ENCODE assay signal across 1 cellular context in the genomic region with DNA sequence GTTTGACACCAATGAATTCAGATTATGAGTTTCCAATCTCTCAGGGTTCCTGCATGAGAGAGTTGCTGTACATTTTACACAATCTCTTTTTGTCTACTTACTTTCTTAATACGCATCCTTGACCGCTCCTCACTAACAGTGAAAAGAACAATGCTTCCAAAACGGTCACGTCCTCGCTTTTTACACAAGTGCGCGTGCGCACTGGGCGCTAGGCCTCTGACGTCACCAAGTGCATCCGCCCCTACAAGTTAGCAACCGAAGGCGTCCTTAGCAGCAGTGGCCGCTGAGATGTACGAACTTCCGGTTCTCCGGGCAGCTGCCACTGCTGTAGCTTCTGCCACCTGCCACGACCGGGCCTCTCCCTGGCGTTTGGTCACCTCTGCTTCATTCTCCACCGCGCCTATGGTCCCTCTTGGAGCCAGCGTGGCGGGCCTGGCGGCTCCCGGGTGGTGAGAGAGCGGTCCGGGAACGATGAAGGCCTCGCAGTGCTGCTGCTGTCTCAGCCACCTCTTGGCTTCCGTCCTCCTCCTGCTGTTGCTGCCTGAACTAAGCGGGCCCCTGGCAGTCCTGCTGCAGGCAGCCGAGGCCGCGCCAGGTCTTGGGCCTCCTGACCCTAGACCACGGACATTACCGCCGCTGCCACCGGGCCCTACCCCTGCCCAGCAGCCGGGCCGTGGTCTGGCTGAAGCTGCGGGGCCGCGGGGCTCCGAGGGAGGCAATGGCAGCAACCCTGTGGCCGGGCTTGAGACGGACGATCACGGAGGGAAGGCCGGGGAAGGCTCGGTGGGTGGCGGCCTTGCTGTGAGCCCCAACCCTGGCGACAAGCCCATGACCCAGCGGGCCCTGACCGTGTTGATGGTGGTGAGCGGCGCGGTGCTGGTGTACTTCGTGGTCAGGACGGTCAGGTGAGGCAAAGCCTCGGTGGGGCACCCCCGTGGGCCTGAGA.
TF ChIP-seq lines count a peak whose summit lies in the region.

FAM174A (plus strand) TSS at position 315 of the 946 bp plus-strand sequence; CDS start at position 472, 157 bp downstream.

TF ChIP-seq in HepG2, 621 proteins besides CTCF, POLR2A, EP300 and RAD21 (continued from another document and continues in another):
- TF ChIP-seq, protein P1, sequence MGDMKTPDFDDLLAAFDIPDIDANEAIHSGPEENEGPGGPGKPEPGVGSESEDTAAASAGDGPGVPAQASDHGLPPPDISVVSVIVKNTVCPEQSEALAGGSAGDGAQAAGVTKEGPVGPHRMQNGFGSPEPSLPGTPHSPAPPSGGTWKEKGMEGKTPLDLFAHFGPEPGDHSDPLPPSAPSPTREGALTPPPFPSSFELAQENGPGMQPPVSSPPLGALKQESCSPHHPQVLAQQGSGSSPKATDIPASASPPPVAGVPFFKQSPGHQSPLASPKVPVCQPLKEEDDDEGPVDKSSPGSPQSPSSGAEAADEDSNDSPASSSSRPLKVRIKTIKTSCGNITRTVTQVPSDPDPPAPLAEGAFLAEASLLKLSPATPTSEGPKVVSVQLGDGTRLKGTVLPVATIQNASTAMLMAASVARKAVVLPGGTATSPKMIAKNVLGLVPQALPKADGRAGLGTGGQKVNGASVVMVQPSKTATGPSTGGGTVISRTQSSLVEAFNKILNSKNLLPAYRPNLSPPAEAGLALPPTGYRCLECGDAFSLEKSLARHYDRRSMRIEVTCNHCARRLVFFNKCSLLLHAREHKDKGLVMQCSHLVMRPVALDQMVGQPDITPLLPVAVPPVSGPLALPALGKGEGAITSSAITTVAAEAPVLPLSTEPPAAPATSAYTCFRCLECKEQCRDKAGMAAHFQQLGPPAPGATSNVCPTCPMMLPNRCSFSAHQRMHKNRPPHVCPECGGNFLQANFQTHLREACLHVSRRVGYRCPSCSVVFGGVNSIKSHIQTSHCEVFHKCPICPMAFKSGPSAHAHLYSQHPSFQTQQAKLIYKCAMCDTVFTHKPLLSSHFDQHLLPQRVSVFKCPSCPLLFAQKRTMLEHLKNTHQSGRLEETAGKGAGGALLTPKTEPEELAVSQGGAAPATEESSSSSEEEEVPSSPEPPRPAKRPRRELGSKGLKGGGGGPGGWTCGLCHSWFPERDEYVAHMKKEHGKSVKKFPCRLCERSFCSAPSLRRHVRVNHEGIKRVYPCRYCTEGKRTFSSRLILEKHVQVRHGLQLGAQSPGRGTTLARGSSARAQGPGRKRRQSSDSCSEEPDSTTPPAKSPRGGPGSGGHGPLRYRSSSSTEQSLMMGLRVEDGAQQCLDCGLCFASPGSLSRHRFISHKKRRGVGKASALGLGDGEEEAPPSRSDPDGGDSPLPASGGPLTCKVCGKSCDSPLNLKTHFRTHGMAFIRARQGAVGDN (CRISPR knock-in tag; IDR thresholded peaks at IDR 0.05): peak; percentile 97
- TF ChIP-seq RBM22 (optimal IDR thresholded peaks at IDR 0.05; ENCODE audit: low read length) (no peak), ZNF512B (CRISPR knock-in tag; IDR thresholded peaks at IDR 0.05; ENCODE audit: borderline replicate concordance) (0 out of 2 replicates have a peak, but pooled peaks have one; percentile 52), PCBP2 (optimal IDR thresholded peaks at IDR 0.05; ENCODE audit: low read depth, low read length, poor library complexity, severe bottlenecking) (no peak), TFDP2 (CRISPR knock-in tag; IDR thresholded peaks at IDR 0.05) (0 out of 2 replicates have a peak, but pooled peaks have one; percentile 34), ZNF441 (CRISPR knock-in tag; IDR thresholded peaks at IDR 0.05; ENCODE audit: borderline replicate concordance) (peak; percentile 31; the same call in 1 of the 2 replicates), ISX (CRISPR knock-in tag; conservative IDR thresholded peaks at IDR 0.05) (0 out of 2 replicates have a peak, but pooled peaks have one; percentile 18), ZNF367 (CRISPR knock-in tag; IDR thresholded peaks at IDR 0.05; ENCODE audit: borderline replicate concordance) (0 out of 2 replicates have a peak, but pooled peaks have one; percentile 21), ZBTB21 (CRISPR knock-in tag; IDR thresholded peaks at IDR 0.05) (peak; percentile 96), MYC (CRISPR knock-in tag; IDR thresholded peaks at IDR 0.05; ENCODE audit: borderline replicate concordance) (peak; percentile 58; the same call in 1 of the 2 replicates), NAIF1 (CRISPR knock-in tag; IDR thresholded peaks at IDR 0.05; ENCODE audit: borderline replicate concordance) (peak; percentile 49; the same call in 1 of the 2 replicates), RFX1 (IDR thresholded peaks at IDR 0.05) (peak; percentile 76; the same call in 1 of the 2 replicates), ZNF260 (CRISPR knock-in tag; IDR thresholded peaks at IDR 0.05; ENCODE audit: borderline replicate concordance, low read depth) (no peak), RORA (CRISPR knock-in tag; IDR thresholded peaks at IDR 0.05) (no peak), PRPF4 (IDR thresholded peaks at IDR 0.05; ENCODE audit: low read depth, low read length, poor library complexity, severe bottlenecking) (no peak), IRF9 (CRISPR knock-in tag; IDR thresholded peaks at IDR 0.05; ENCODE audit: borderline replicate concordance) (peak; percentile 85), ZBTB38 (CRISPR knock-in tag; IDR thresholded peaks at IDR 0.05) (peak; percentile 75; the same call in 1 of the 2 replicates), NR2F2 (IDR thresholded peaks at IDR 0.05; ENCODE audit: borderline replicate concordance, low read depth) (no peak), MTF1 (CRISPR knock-in tag; IDR thresholded peaks at IDR 0.05) (no peak), ZNF598 (CRISPR knock-in tag; IDR thresholded peaks at IDR 0.05; ENCODE audit: borderline replicate concordance) (peak; percentile 82; the same call in 1 of the 2 replicates), ZFYVE20 (CRISPR knock-in tag; IDR thresholded peaks at IDR 0.05; ENCODE audit: borderline replicate concordance, low read depth) (0 out of 2 replicates have a peak, but pooled peaks have one; percentile 51), NFKB2 (CRISPR knock-in tag; IDR thresholded peaks at IDR 0.05; ENCODE audit: borderline replicate concordance) (peak; percentile 84; the same call in 1 of the 2 replicates), ZNF740 (CRISPR knock-in tag; IDR thresholded peaks at IDR 0.05) (peak; percentile 28; the same call in 1 of the 2 replicates), UBTF (CRISPR knock-in tag; IDR thresholded peaks at IDR 0.05) (peak; percentile 98)
- TF ChIP-seq, protein P2, sequence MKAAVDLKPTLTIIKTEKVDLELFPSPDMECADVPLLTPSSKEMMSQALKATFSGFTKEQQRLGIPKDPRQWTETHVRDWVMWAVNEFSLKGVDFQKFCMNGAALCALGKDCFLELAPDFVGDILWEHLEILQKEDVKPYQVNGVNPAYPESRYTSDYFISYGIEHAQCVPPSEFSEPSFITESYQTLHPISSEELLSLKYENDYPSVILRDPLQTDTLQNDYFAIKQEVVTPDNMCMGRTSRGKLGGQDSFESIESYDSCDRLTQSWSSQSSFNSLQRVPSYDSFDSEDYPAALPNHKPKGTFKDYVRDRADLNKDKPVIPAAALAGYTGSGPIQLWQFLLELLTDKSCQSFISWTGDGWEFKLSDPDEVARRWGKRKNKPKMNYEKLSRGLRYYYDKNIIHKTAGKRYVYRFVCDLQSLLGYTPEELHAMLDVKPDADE (CRISPR knock-in tag; IDR thresholded peaks at IDR 0.05): no peak
- TF ChIP-seq, protein P3, sequence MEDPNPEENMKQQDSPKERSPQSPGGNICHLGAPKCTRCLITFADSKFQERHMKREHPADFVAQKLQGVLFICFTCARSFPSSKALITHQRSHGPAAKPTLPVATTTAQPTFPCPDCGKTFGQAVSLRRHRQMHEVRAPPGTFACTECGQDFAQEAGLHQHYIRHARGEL (CRISPR knock-in tag; IDR thresholded peaks at IDR 0.05): no peak
- TF ChIP-seq, protein P4, sequence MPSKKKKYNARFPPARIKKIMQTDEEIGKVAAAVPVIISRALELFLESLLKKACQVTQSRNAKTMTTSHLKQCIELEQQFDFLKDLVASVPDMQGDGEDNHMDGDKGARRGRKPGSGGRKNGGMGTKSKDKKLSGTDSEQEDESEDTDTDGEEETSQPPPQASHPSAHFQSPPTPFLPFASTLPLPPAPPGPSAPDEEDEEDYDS (CRISPR knock-in tag; IDR thresholded peaks at IDR 0.05): peak; percentile 89
